Comparison of ENCODE assay signal across 11 cellular contexts in the genomic region with DNA sequence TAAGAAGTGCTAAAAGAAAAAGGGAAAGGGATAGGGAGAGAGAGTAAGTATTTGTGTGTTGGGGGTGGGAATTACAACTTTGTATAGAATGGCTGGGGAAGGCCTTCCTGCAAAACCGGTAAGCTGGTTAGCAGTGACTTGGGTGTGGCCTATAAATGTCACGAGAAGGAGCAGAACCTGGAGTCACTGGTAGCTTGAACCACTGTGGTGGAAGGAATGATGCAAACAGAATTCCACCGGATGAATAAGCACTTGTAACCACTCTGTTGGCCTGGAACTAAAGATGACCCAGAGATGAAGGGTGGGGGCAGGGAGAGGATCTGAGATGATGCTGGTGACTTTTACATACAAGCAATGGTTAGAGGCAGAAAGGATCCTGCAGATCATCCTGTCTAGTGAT. TPM values are rescaled to one million over a fixed set of nuclear protein-coding genes. Genes with fewer than 3 reads are reported as not detected.
DNase-seq lines count a peak whose midpoint lies in the region; ATAC-seq, FAIRE-seq and TF ChIP-seq lines count a peak whose summit lies in the region.
"Had no signal": no experiment of that assay in that cellular context is flagged by ENCODE, and none has a peak within 500 bp of the region (broad histone marks: within the 10 kb centered on the region; RNA-seq: fewer than 3 reads in every experiment).

No MANE protein-coding gene starts in this region.

- H3K27ac ChIP-seq in CD8-positive, alpha-beta memory T cell (ENCODE audit: low read depth, low read length), result no peak overlapping the region
- H3K27ac ChIP-seq in IMR-90 (ENCODE audit: insufficient read depth, low read length), result peak overlapping the region; percentile 33; the same call in 1 of the 2 replicates
- H3K27ac ChIP-seq in HepG2 (ENCODE audit: extremely low read length, insufficient read depth, low read length), result no peak overlapping the region
- H3K27ac ChIP-seq in lower lobe of right lung, result no peak overlapping the region
- no peak overlapping the region for H3K27ac ChIP-seq in testis

- TF ChIP-seq EP300 in HepG2 (IDR thresholded peaks at IDR 0.05; ENCODE audit: low read depth in 2 of 2, low read length in 2 of 2) (no peak), HepG2 (CRISPR knock-in tag; IDR thresholded peaks at IDR 0.05; ENCODE audit: borderline replicate concordance) (no peak)

- H2AFZ ChIP-seq in IMR-90 (replicated peaks; ENCODE audit: low read length, poor library complexity) (no peak overlapping the region), HepG2 (ENCODE audit: low read length) (no peak overlapping the region)

- dilution Hi-C loops in IMR-90 (cut with HindIII; ENCODE audit: low sequenced_read_pairs, unreplicated experiment), result no loop called here

- in situ Hi-C loops in IMR-90 (cut with MboI; ENCODE audit: low sequenced_read_pairs) (no loop called here), HepG2 (cut with HindIII; ENCODE audit: extremely low pct_ligation_motif_present, low pct_unique_long_range_greater_than_20kb) (no loop called here)

- peaks cover 5% of the 10 kb centered on the region for H3K4me1 ChIP-seq in CD8-positive, alpha-beta memory T cell (ENCODE audit: insufficient read depth, low read length)
- H3K4me1 ChIP-seq in IMR-90 (ENCODE audit: control insufficient read depth, insufficient read depth, low read length) (peaks cover 17% of the 10 kb centered on the region), HepG2 (ENCODE audit: insufficient read depth, low read length) (no peaks in the 10 kb centered on the region), lower lobe of right lung (peaks cover 5% of the 10 kb centered on the region), testis (peaks cover 8% of the 10 kb centered on the region)

- TF ChIP-seq CTCF in IMR-90 (conservative IDR thresholded peaks at IDR 0.05; ENCODE audit: low read depth, low read length) (no peak), chondrocyte (IDR thresholded peaks at IDR 0.05) (no peak), neural crest cell (conservative IDR thresholded peaks at IDR 0.05) (no peak), HepG2 (CRISPR knock-in tag; IDR thresholded peaks at IDR 0.05) (no peak), lower lobe of right lung (IDR thresholded peaks at IDR 0.05) (no peak), testis (IDR thresholded peaks at IDR 0.05) (no peak)

- H3K9ac ChIP-seq in IMR-90 (ENCODE audit: low read depth, low read length) (no peak overlapping the region), HepG2 (ENCODE audit: insufficient read depth, low read depth, low read length) (no peak overlapping the region)

- POLR2A ChIA-PET in CD8-positive, alpha-beta memory T cell (lab: Charles Lee), result interaction anchor here (1.6 kb wide), 1 partner anchor 9 kb away, joined by 4 read pairs; a partner anchor contains a TSS
- POLR2A ChIA-PET in IMR-90 (lab: Charles Lee; ENCODE audit: unreplicated experiment) (interaction anchor here (0.7 kb wide), 1 partner anchor 11 kb away, joined by 4 read pairs; no protein-coding TSS in a partner anchor), HepG2 (lab: Yijun Ruan, JAX) (no interaction called here)

- H2AK9ac ChIP-seq in IMR-90 (replicated peaks; ENCODE audit: low read depth, low read length, poor library complexity), result no peak overlapping the region

- H3K4me3 Mint-ChIP-seq in CD8-positive, alpha-beta memory T cell, result no peak overlapping the region
- H3K4me3 Mint-ChIP-seq in chondrocyte (ENCODE audit: unreplicated experiment) (no peak overlapping the region), neural crest cell (no peak overlapping the region)

- H3K4me1 Mint-ChIP-seq in CD8-positive, alpha-beta memory T cell, result peaks cover 9 to 31% (median 20%) of the 10 kb centered on the region in 3 donors
- H3K4me1 Mint-ChIP-seq in chondrocyte (ENCODE audit: low read depth) (peaks cover 30% of the 10 kb centered on the region), neural crest cell (no peaks in the 10 kb centered on the region)

- peak overlapping the region; percentile 21; the same call in 1 of the 3 replicates for H2BK15ac ChIP-seq in IMR-90 (ENCODE audit: low read depth, low read length)

- H4K20me1 ChIP-seq in IMR-90 (ENCODE audit: insufficient read depth, low read length), result no peaks in the 10 kb centered on the region
- H4K20me1 ChIP-seq in HepG2 (ENCODE audit: insufficient read depth, low read length), result no peaks in the 10 kb centered on the region

- H3K9me3 ChIP-seq in CD8-positive, alpha-beta memory T cell (ENCODE audit: low read length), result no peaks in the 10 kb centered on the region
- H3K9me3 ChIP-seq in IMR-90 (ENCODE audit: control insufficient read depth, insufficient read depth, low read length), result no peaks in the 10 kb centered on the region
- no peaks in the 10 kb centered on the region for H3K9me3 ChIP-seq in HepG2 (ENCODE audit: low read length)
- no peaks in the 10 kb centered on the region for H3K9me3 ChIP-seq in lower lobe of right lung
- H3K9me3 ChIP-seq in testis, result no peaks in the 10 kb centered on the region

- no peaks in the 10 kb centered on the region for H3K9me3 Mint-ChIP-seq in CD8-positive, alpha-beta memory T cell
- no peaks in the 10 kb centered on the region for H3K9me3 Mint-ChIP-seq in chondrocyte (ENCODE audit: low read depth)
- H3K9me3 Mint-ChIP-seq in neural crest cell, result no peaks in the 10 kb centered on the region

- H3K4ac ChIP-seq in IMR-90 (ENCODE audit: low read depth, low read length), result peak overlapping the region; percentile 83; the same call in 1 of the 2 replicates

- H3K36me3 ChIP-seq in CD8-positive, alpha-beta memory T cell (ENCODE audit: insufficient read depth, low read length), result peaks cover 5% of the 10 kb centered on the region
- peaks cover 27% of the 10 kb centered on the region; the same call in 1 of the 2 replicates for H3K36me3 ChIP-seq in IMR-90 (ENCODE audit: control insufficient read depth, insufficient read depth, low read length)
- peaks cover 5 to 12% of the 10 kb centered on the region in 2 experiments; a peak in 4 of 5 replicates for H3K36me3 ChIP-seq in HepG2 (replicated peaks in 1 of 2; ENCODE audit: control insufficient read depth in 1 of 2, insufficient read depth in 2 of 2, low read length in 2 of 2)
- peaks cover 74% of the 10 kb centered on the region for H3K36me3 ChIP-seq in lower lobe of right lung
- H3K36me3 ChIP-seq in testis (ENCODE audit: low read depth, missing control alignments), result no peaks in the 10 kb centered on the region

- H3K27me3 Mint-ChIP-seq in CD8-positive, alpha-beta memory T cell, result no peaks in the 10 kb centered on the region
- no peaks in the 10 kb centered on the region for H3K27me3 Mint-ChIP-seq in chondrocyte (ENCODE audit: low read depth)
- H3K27me3 Mint-ChIP-seq in neural crest cell (ENCODE audit: low read depth), result no peaks in the 10 kb centered on the region

- H3K4me3 ChIP-seq in CD8-positive, alpha-beta memory T cell (ENCODE audit: low read length), result no peak overlapping the region
- H3K4me3 ChIP-seq in IMR-90 (ENCODE audit: insufficient read depth, low read depth, low read length), result no peak overlapping the region
- no peak overlapping the region for H3K4me3 ChIP-seq in HepG2 (replicated peaks in 1 of 3; ENCODE audit: insufficient read depth in 1 of 3, low read depth in 2 of 3, low read length in 3 of 3)
- no peak overlapping the region for H3K4me3 ChIP-seq in lower lobe of right lung
- no peak overlapping the region for H3K4me3 ChIP-seq in testis

- peaks cover 4 to 29% of the 10 kb centered on the region in 2 experiments; a peak in 3 of 4 replicates for H3K79me1 ChIP-seq in IMR-90 (ENCODE audit: low read depth in 1 of 2, low read length in 2 of 2)

- BruUV-seq in IMR-90 (replicated peaks; lab: Mats Ljungman, UMichigan) (no TSS peak), HepG2 (replicated peaks; lab: Mats Ljungman, UMichigan) (no TSS peak)

- intact Hi-C loops in IMR-90 (cut with micrococcal nuclease), result no loop called here
- intact Hi-C loops in HepG2 (cut with micrococcal nuclease; ENCODE audit: unreplicated experiment), result no loop called here
- intact Hi-C loops in cardiac septum (cut with DNase I), result no loop called here
- intact Hi-C loops in lower lobe of right lung (cut with DNase I), result no loop called here
- intact Hi-C loops in testis (cut with DNase I; ENCODE audit: low total_unique reads), result no loop called here

- H2BK20ac ChIP-seq in IMR-90 (ENCODE audit: low read depth, low read length), result peak overlapping the region; percentile 54; the same call in 1 of the 2 replicates

- H2AK5ac ChIP-seq in IMR-90 (ENCODE audit: low read depth, low read length), result no peak overlapping the region

- peak overlapping the region; percentile 72 for H2BK5ac ChIP-seq in IMR-90 (ENCODE audit: low read depth, low read length, poor library complexity, severe bottlenecking)

- H3K4me2 ChIP-seq in IMR-90 (ENCODE audit: low read depth, low read length) (no peak overlapping the region), HepG2 (ENCODE audit: low read depth, low read length) (no peak overlapping the region)

- TF ChIP-seq POLR2A in IMR-90 (IDR thresholded peaks at IDR 0.05; ENCODE audit: low read depth, low read length) (no peak), HepG2 (IDR thresholded peaks at IDR 0.05; ENCODE audit: insufficient read depth in 1 of 2, low read depth in 2 of 2, low read length in 2 of 2) (no peak), testis (IDR thresholded peaks at IDR 0.05) (no peak)

- H3K27me3 ChIP-seq in CD8-positive, alpha-beta memory T cell (ENCODE audit: insufficient read depth, low read length, poor library complexity, severe bottlenecking), result no peaks in the 10 kb centered on the region
- H3K27me3 ChIP-seq in IMR-90 (ENCODE audit: control insufficient read depth, insufficient read depth, low read length) (no peaks in the 10 kb centered on the region), HepG2 (ENCODE audit: control insufficient read depth in 1 of 2, insufficient read depth in 2 of 2, low read length in 2 of 2) (no peaks in the 10 kb centered on the region), lower lobe of right lung (ENCODE audit: low read depth) (no peaks in the 10 kb centered on the region), testis (no peaks in the 10 kb centered on the region)

- 0% methylated on average over 3 of the region's 3 CpGs; no CpG with 5 or more reads in 1 of the 2 experiments for WGBS in IMR-90 (ENCODE audit: extremely low coverage in 2 of 2, insufficient read length in 1 of 2), 2 experiments
- WGBS in HepG2 (ENCODE audit: low lambda C conversion rate), result 92% methylated on average over 3 of the region's 3 CpGs
- WGBS in testis, 2 donors, result 83 to 84% methylated on average over 3 of the region's 3 CpGs

- CTCF ChIA-PET in CD8-positive, alpha-beta memory T cell (lab: Charles Lee), result no interaction called here
- CTCF ChIA-PET in IMR-90 (lab: Yijun Ruan, JAX), result no interaction called here
- CTCF ChIA-PET in HepG2 (lab: Yijun Ruan, JAX; ENCODE audit: low intra/inter-chr PET ratio, low total read pairs), result no interaction called here

- no peak for FAIRE-seq in HepG2 (lab: Jason Lieb, UNC)
- FAIRE-seq: GM12891 had no signal

- peak overlapping the region; percentile 60 to 70; a peak in 2 of 4 replicates for H4K8ac ChIP-seq in IMR-90 (ENCODE audit: low read depth in 2 of 2, low read length in 2 of 2)

- H3K36me3 Mint-ChIP-seq in CD8-positive, alpha-beta memory T cell, result peaks cover 0 to 81% (median 13%) of the 10 kb centered on the region in 3 donors
- peaks cover 22% of the 10 kb centered on the region for H3K36me3 Mint-ChIP-seq in chondrocyte (ENCODE audit: low read depth)
- H3K36me3 Mint-ChIP-seq in neural crest cell (ENCODE audit: low read depth), result peaks cover 4% of the 10 kb centered on the region

- H3K27ac Mint-ChIP-seq in CD8-positive, alpha-beta memory T cell, result peak overlapping the region in 5 of 8 donors; percentile 32 to 83 (median 66)
- H3K27ac Mint-ChIP-seq in chondrocyte (ENCODE audit: unreplicated experiment), result peak overlapping the region; percentile 55
- peak overlapping the region; percentile 54 for H3K27ac Mint-ChIP-seq in neural crest cell (ENCODE audit: unreplicated experiment)

- no peak for TF ChIP-seq RAD21 in IMR-90 (IDR thresholded peaks at IDR 0.05; ENCODE audit: low read length)
- TF ChIP-seq RAD21 in HepG2 (CRISPR knock-in tag; IDR thresholded peaks at IDR 0.05), result no peak

- ATAC-seq in IMR-90 (ENCODE audit: low read depth) (peak; percentile 81), HepG2 (no peak), lower lobe of right lung (no peak)

- H3K14ac ChIP-seq in IMR-90 (replicated peaks; ENCODE audit: low read depth, low read length), result no peak overlapping the region; the same call in 1 of the 2 replicates

- H3K9me1 ChIP-seq in IMR-90 (ENCODE audit: insufficient read depth, low read length), result peaks cover 22% of the 10 kb centered on the region

- peak overlapping the region; percentile 71; the same call in 1 of the 2 replicates for H4K91ac ChIP-seq in IMR-90 (ENCODE audit: insufficient read depth, low read depth, low read length)

- H3K23ac ChIP-seq in IMR-90 (ENCODE audit: low read depth, low read length), result no peak overlapping the region

- no peak overlapping the region for H4K5ac ChIP-seq in IMR-90 (ENCODE audit: low read depth, low read length)

- no peak overlapping the region for H3K56ac ChIP-seq in IMR-90 (ENCODE audit: extremely low read depth, insufficient read depth, low read length)

- 0 out of 2 replicates have a peak overlapping the region, but pooled peaks have one; percentile 43 for H2BK120ac ChIP-seq in IMR-90 (ENCODE audit: low read depth, low read length)

- H3K18ac ChIP-seq in IMR-90 (ENCODE audit: low read depth, low read length), result no peak overlapping the region

- H3K79me2 ChIP-seq in HepG2 (ENCODE audit: insufficient read depth, low read length), result no peaks in the 10 kb centered on the region

- no peak for DNase-seq in CD8-positive, alpha-beta memory T cell
- peak; percentile 94 for DNase-seq in IMR-90
- no peak for DNase-seq in chondrocyte (ENCODE audit: low spot score)
- DNase-seq in neural crest cell (ENCODE audit: low read depth, low spot score), result no peak
- no peak for DNase-seq in HepG2 (ENCODE audit: low spot score)
- DNase-seq in cardiac septum (ENCODE audit: low spot score), result no peak
- DNase-seq in lower lobe of right lung, result no peak
- DNase-seq in testis, result no peak
- DNase-seq: amygdala, retina had no signal

RNA-seq across cellular contexts. Expression of a gene that starts 8.9 kb away (rescaled TPM):
- total RNA-seq in CD8-positive, alpha-beta memory T cell, result 1 to 10 TPM; 7.3 to 8.9 TPM
- 23.3 TPM for polyA plus RNA-seq in CD8-positive, alpha-beta memory T cell
- total RNA-seq in IMR-90 (2012; rRNA removed) (1.1 TPM in 2 replicates), chondrocyte (3.5 to 9.9 TPM (median 7.8 TPM) in 3 replicates), neural crest cell (9.6 and 11.8 TPM in 2 replicates), HepG2 (2016; rRNA removed; fragmentation: Illumina TruSeq; extraction: Trizol) (2.9 and 5.4 TPM in 2 replicates), cardiac septum (3.0 TPM), lower lobe of right lung (12.8 TPM), testis (10 to 100 TPM; 10.9 to 11.7 TPM)
- polyA plus RNA-seq in IMR-90 (2012; rRNA removed) (10.7 and 12.8 TPM in 2 replicates), HepG2 (2011; rRNA removed) (5.7 and 6.3 TPM in 2 replicates), testis (ENCODE audit: insufficient read depth, low read depth, low replicate concordance) (7.8 TPM)
- polyA plus RNA-seq in IMR-90 (2012; cell fraction: cytosol; rRNA removed), result 11.8 and 16.5 TPM in 2 replicates
- polyA plus RNA-seq in IMR-90 (2012; cell fraction: nucleus; rRNA removed; ENCODE audit: low replicate concordance), result 6.5 and 10.7 TPM in 2 replicates
- 2.0 TPM in 2 replicates for total RNA-seq in HepG2 (2016; cell fraction: cytosol; rRNA removed; fragmentation: Illumina TruSeq; extraction: Trizol; ENCODE audit: low read depth)
- total RNA-seq in HepG2 (2016; cell fraction: insoluble cytoplasmic fraction; rRNA removed; fragmentation: Illumina TruSeq; extraction: Trizol), result 3.2 and 4.4 TPM in 2 replicates
- 5.1 and 5.9 TPM in 2 replicates for total RNA-seq in HepG2 (2016; cell fraction: membrane; rRNA removed; fragmentation: Illumina TruSeq; extraction: Trizol)
- 2.9 and 3.8 TPM in 2 replicates for total RNA-seq in HepG2 (2016; cell fraction: nucleus; rRNA removed; fragmentation: Illumina TruSeq; extraction: Trizol)
- polyA plus RNA-seq in HepG2 (2011; cell fraction: cytosol; rRNA removed), result 5.4 and 7.0 TPM in 2 replicates
- 3.3 and 4.2 TPM in 2 replicates for polyA plus RNA-seq in HepG2 (2011; cell fraction: nucleus; rRNA removed)
- 2.7 and 3.0 TPM in 2 replicates for polyA plus RNA-seq in HepG2 (2012)
- polyA plus RNA-seq in HepG2 (2016; cell fraction: cytosol; fragmentation: Illumina TruSeq; extraction: Trizol; ENCODE audit: low read depth), result 2.5 and 2.9 TPM in 2 replicates
- polyA plus RNA-seq in HepG2 (2016; cell fraction: insoluble cytoplasmic fraction; fragmentation: Illumina TruSeq; extraction: Trizol; ENCODE audit: low read depth), result 3.3 and 4.6 TPM in 2 replicates
- 4.7 and 6.0 TPM in 2 replicates for polyA plus RNA-seq in HepG2 (2016; cell fraction: membrane; fragmentation: Illumina TruSeq; extraction: Trizol; ENCODE audit: low read depth)
- 5.7 and 6.4 TPM in 2 replicates for polyA plus RNA-seq in HepG2 (2016; cell fraction: nucleus; fragmentation: Illumina TruSeq; extraction: Trizol; ENCODE audit: insufficient read depth, low read depth)
- 1.3 and 9.2 TPM in 2 replicates for polyA minus RNA-seq in HepG2 (2011; rRNA and poly(A)+ RNA removed; ENCODE audit: low replicate concordance)
- polyA minus RNA-seq in HepG2 (2011; cell fraction: cytosol; rRNA and poly(A)+ RNA removed), result 3.8 and 4.0 TPM in 2 replicates
- 1.4 and 2.2 TPM in 2 replicates for polyA minus RNA-seq in HepG2 (2011; cell fraction: nucleus; rRNA and poly(A)+ RNA removed)

RNA-seq across cellular contexts. Expression of a gene that starts 33.9 kb away (rescaled TPM):
- total RNA-seq in CD8-positive, alpha-beta memory T cell, result under 1 TPM in 1 of 2 experiments, not detected in 1; 0.27 TPM
- polyA plus RNA-seq in CD8-positive, alpha-beta memory T cell, result not detected
- total RNA-seq in IMR-90 (2012; rRNA removed) (not detected in 2 replicates), chondrocyte (0.15 to 0.21 TPM in 2 of 3 replicates, not detected in the other), neural crest cell (not detected in 2 replicates), HepG2 (2016; rRNA removed; fragmentation: Illumina TruSeq; extraction: Trizol) (0.13 and 0.29 TPM in 2 replicates), cardiac septum (not detected), lower lobe of right lung (15.4 TPM), testis (1 to 10 TPM; 2.1 to 2.5 TPM)
- polyA plus RNA-seq in IMR-90 (2012; rRNA removed) (not detected in 2 replicates), HepG2 (2011; rRNA removed) (0.95 and 1.3 TPM in 2 replicates), testis (ENCODE audit: insufficient read depth, low read depth, low replicate concordance) (2.7 TPM)
- polyA plus RNA-seq in IMR-90 (2012; cell fraction: cytosol; rRNA removed), result 0.04 and 0.05 TPM in 2 replicates
- not detected in 2 replicates for polyA plus RNA-seq in IMR-90 (2012; cell fraction: nucleus; rRNA removed; ENCODE audit: low replicate concordance)
- 0.18 TPM in 1 of 2 replicates, not detected in the other for total RNA-seq in HepG2 (2016; cell fraction: cytosol; rRNA removed; fragmentation: Illumina TruSeq; extraction: Trizol; ENCODE audit: low read depth)
- total RNA-seq in HepG2 (2016; cell fraction: insoluble cytoplasmic fraction; rRNA removed; fragmentation: Illumina TruSeq; extraction: Trizol), result 0.16 and 0.24 TPM in 2 replicates
- 0.10 and 0.19 TPM in 2 replicates for total RNA-seq in HepG2 (2016; cell fraction: membrane; rRNA removed; fragmentation: Illumina TruSeq; extraction: Trizol)
- total RNA-seq in HepG2 (2016; cell fraction: nucleus; rRNA removed; fragmentation: Illumina TruSeq; extraction: Trizol), result 0.25 and 0.40 TPM in 2 replicates
- polyA plus RNA-seq in HepG2 (2011; cell fraction: cytosol; rRNA removed), result 1.0 and 2.1 TPM in 2 replicates
- polyA plus RNA-seq in HepG2 (2011; cell fraction: nucleus; rRNA removed), result 0.39 and 0.57 TPM in 2 replicates
- polyA plus RNA-seq in HepG2 (2012), result 0.36 and 0.51 TPM in 2 replicates
- not detected in 2 replicates for polyA plus RNA-seq in HepG2 (2016; cell fraction: cytosol; fragmentation: Illumina TruSeq; extraction: Trizol; ENCODE audit: low read depth)
- polyA plus RNA-seq in HepG2 (2016; cell fraction: insoluble cytoplasmic fraction; fragmentation: Illumina TruSeq; extraction: Trizol; ENCODE audit: low read depth), result 0.28 TPM in 1 of 2 replicates, not detected in the other
- polyA plus RNA-seq in HepG2 (2016; cell fraction: membrane; fragmentation: Illumina TruSeq; extraction: Trizol; ENCODE audit: low read depth), result not detected in 2 replicates
- 1.4 TPM in 1 of 2 replicates, not detected in the other for polyA plus RNA-seq in HepG2 (2016; cell fraction: nucleus; fragmentation: Illumina TruSeq; extraction: Trizol; ENCODE audit: insufficient read depth, low read depth)
- 0.84 and 9.7 TPM in 2 replicates for polyA minus RNA-seq in HepG2 (2011; rRNA and poly(A)+ RNA removed; ENCODE audit: low replicate concordance)
- polyA minus RNA-seq in HepG2 (2011; cell fraction: cytosol; rRNA and poly(A)+ RNA removed), result not detected in 2 replicates
- not detected in 2 replicates for polyA minus RNA-seq in HepG2 (2011; cell fraction: nucleus; rRNA and poly(A)+ RNA removed)

RNA-seq across cellular contexts. Expression of a gene that starts 54.3 kb away (rescaled TPM):
- 100 to 1,000 TPM; 115 to 118 TPM for total RNA-seq in CD8-positive, alpha-beta memory T cell
- 203 TPM for polyA plus RNA-seq in CD8-positive, alpha-beta memory T cell
- total RNA-seq in IMR-90 (2012; rRNA removed) (30.6 and 45.3 TPM in 2 replicates), chondrocyte (15.1 to 24.8 TPM (median 15.5 TPM) in 3 replicates), neural crest cell (63.0 and 72.1 TPM in 2 replicates), HepG2 (2016; rRNA removed; fragmentation: Illumina TruSeq; extraction: Trizol) (43.4 and 60.0 TPM in 2 replicates), cardiac septum (13.2 TPM), lower lobe of right lung (26.3 TPM), testis (10 to 100 TPM; 67.7 to 71.3 TPM)
- polyA plus RNA-seq in IMR-90 (2012; rRNA removed) (22.5 and 34.4 TPM in 2 replicates), HepG2 (2011; rRNA removed) (19.0 and 21.4 TPM in 2 replicates), testis (ENCODE audit: insufficient read depth, low read depth, low replicate concordance) (131 TPM)
- polyA plus RNA-seq in IMR-90 (2012; cell fraction: cytosol; rRNA removed), result 16.8 and 26.7 TPM in 2 replicates
- 3.9 and 9.4 TPM in 2 replicates for polyA plus RNA-seq in IMR-90 (2012; cell fraction: nucleus; rRNA removed; ENCODE audit: low replicate concordance)
- 10.3 and 13.5 TPM in 2 replicates for total RNA-seq in HepG2 (2016; cell fraction: cytosol; rRNA removed; fragmentation: Illumina TruSeq; extraction: Trizol; ENCODE audit: low read depth)
- 41.1 and 61.2 TPM in 2 replicates for total RNA-seq in HepG2 (2016; cell fraction: insoluble cytoplasmic fraction; rRNA removed; fragmentation: Illumina TruSeq; extraction: Trizol)
- 19.9 and 22.1 TPM in 2 replicates for total RNA-seq in HepG2 (2016; cell fraction: membrane; rRNA removed; fragmentation: Illumina TruSeq; extraction: Trizol)
- total RNA-seq in HepG2 (2016; cell fraction: nucleus; rRNA removed; fragmentation: Illumina TruSeq; extraction: Trizol), result 14.7 and 16.3 TPM in 2 replicates
- 13.6 and 14.6 TPM in 2 replicates for polyA plus RNA-seq in HepG2 (2011; cell fraction: cytosol; rRNA removed)
- polyA plus RNA-seq in HepG2 (2011; cell fraction: nucleus; rRNA removed), result 5.7 and 8.3 TPM in 2 replicates
- 13.4 and 17.0 TPM in 2 replicates for polyA plus RNA-seq in HepG2 (2012)
- polyA plus RNA-seq in HepG2 (2016; cell fraction: cytosol; fragmentation: Illumina TruSeq; extraction: Trizol; ENCODE audit: low read depth), result 9.1 and 10.3 TPM in 2 replicates
- polyA plus RNA-seq in HepG2 (2016; cell fraction: insoluble cytoplasmic fraction; fragmentation: Illumina TruSeq; extraction: Trizol; ENCODE audit: low read depth), result 54.6 and 55.8 TPM in 2 replicates
- polyA plus RNA-seq in HepG2 (2016; cell fraction: membrane; fragmentation: Illumina TruSeq; extraction: Trizol; ENCODE audit: low read depth), result 13.0 and 14.5 TPM in 2 replicates
- 20.7 and 24.5 TPM in 2 replicates for polyA plus RNA-seq in HepG2 (2016; cell fraction: nucleus; fragmentation: Illumina TruSeq; extraction: Trizol; ENCODE audit: insufficient read depth, low read depth)
- 10.2 and 36.1 TPM in 2 replicates for polyA minus RNA-seq in HepG2 (2011; rRNA and poly(A)+ RNA removed; ENCODE audit: low replicate concordance)
- polyA minus RNA-seq in HepG2 (2011; cell fraction: cytosol; rRNA and poly(A)+ RNA removed), result 7.2 and 9.5 TPM in 2 replicates
- 2.7 and 4.2 TPM in 2 replicates for polyA minus RNA-seq in HepG2 (2011; cell fraction: nucleus; rRNA and poly(A)+ RNA removed)
